In the genomic region with DNA sequence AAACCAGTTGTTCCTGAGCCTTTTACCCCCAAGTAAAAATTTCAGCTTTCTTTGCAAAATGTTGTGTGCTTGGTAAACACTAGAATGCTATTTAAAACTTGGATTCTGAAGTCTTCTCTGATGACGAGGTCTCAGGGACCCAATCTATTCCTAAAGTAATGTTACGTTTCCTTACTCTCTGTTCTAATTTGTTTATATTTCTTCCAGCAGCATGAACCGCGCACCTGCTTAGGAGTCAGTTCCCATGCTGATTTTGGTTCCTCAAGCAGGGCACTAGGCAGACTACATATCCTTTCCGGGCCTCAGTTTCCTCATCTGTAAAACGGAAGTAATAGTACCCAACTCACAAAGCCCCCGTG, we compare ENCODE assay signal across 8 cellular contexts. TPM values are rescaled to one million over a fixed set of nuclear protein-coding genes. Genes with fewer than 3 reads are reported as not detected.
DNase-seq lines count a peak whose midpoint lies in the region; ATAC-seq and TF ChIP-seq lines count a peak whose summit lies in the region.

No MANE protein-coding gene starts in this region.

- CTCF ChIA-PET in activated CD4-positive, alpha-beta T cell treated with anti-CD3 and anti-CD28 coated beads, Interleukin-2, amount 10 ng/mL, durations not matched to agents 7 days and 5 days (lab: Charles Lee), result interaction anchor here (1.0 to 1.2 kb wide), 6 partner anchors 10 to 210 kb away, joined by 4 to 7 read pairs (median 4); no protein-coding TSS in a partner anchor

- H3K36me3 ChIP-seq in adrenal gland (replicated peaks in 1 of 2) (peaks cover 0 to 11% of the 10 kb centered on the region in 2 donors), left lung (peaks cover 0 to 2% of the 10 kb centered on the region in 2 donors), thoracic aorta (peaks cover 2% of the 10 kb centered on the region)

- no peaks in the 10 kb centered on the region for H3K27me3 Mint-ChIP-seq in activated CD4-positive, alpha-beta T cell treated with anti-CD3 and anti-CD28 coated beads, Interleukin-2, amount 10 ng/mL, durations not matched to agents 7 days and 5 days

- intact Hi-C loops in adrenal gland (cut with DNase I) (no loop called here), left lung (cut with DNase I) (no loop called here)

- POLR2A ChIA-PET in activated CD4-positive, alpha-beta T cell treated with anti-CD3 and anti-CD28 coated beads, Interleukin-2, amount 10 ng/mL, durations not matched to agents 7 days and 5 days (lab: Charles Lee), result interaction anchor here (0.7 to 1.0 kb wide), 2 partner anchors 13 to 171 kb away, joined by 3 to 4 read pairs; no protein-coding TSS in a partner anchor

- H3K27ac Mint-ChIP-seq in activated CD4-positive, alpha-beta T cell treated with anti-CD3 and anti-CD28 coated beads, Interleukin-2, amount 10 ng/mL, durations not matched to agents 7 days and 5 days, result peak overlapping the region; percentile 99

- no peak for TF ChIP-seq CTCF in adrenal gland (IDR thresholded peaks at IDR 0.05)
- TF ChIP-seq CTCF in left lung (IDR thresholded peaks at IDR 0.05), result no peak
- no peak for TF ChIP-seq CTCF in thoracic aorta (IDR thresholded peaks at IDR 0.05)
- no peak for TF ChIP-seq CTCF in omental fat pad (IDR thresholded peaks at IDR 0.05)

- peaks cover 10 to 28% of the 10 kb centered on the region in 2 donors for H3K4me1 ChIP-seq in adrenal gland (replicated peaks in 1 of 2)
- H3K4me1 ChIP-seq in left lung, result peaks cover 9 to 46% of the 10 kb centered on the region in 2 donors
- H3K4me1 ChIP-seq in thoracic aorta (ENCODE audit: control insufficient read depth in 1 of 2, low read depth in 2 of 2), result peaks cover 18 to 29% of the 10 kb centered on the region in 2 donors

- peak overlapping the region; percentile 74 to 94 (median 91) for H3K27ac ChIP-seq in adrenal gland
- H3K27ac ChIP-seq in left lung, result peak overlapping the region; percentile 81 to 89
- peak overlapping the region; percentile 79 to 96 for H3K27ac ChIP-seq in thoracic aorta

- no peaks in the 10 kb centered on the region for H3K27me3 ChIP-seq in adrenal gland
- no peaks in the 10 kb centered on the region for H3K27me3 ChIP-seq in left lung
- no peaks in the 10 kb centered on the region for H3K27me3 ChIP-seq in thoracic aorta (replicated peaks; ENCODE audit: insufficient read depth)

- H3K4me3 ChIP-seq in adrenal gland (peak overlapping the region in 2 of 4 donors; percentile 44 to 94), left lung (peak overlapping the region; percentile 83 to 91), thoracic aorta (peak overlapping the region; percentile 77)

- no peak for DNase-seq in activated CD4-positive, alpha-beta T cell treated with anti-CD3 and anti-CD28 coated beads, Interleukin-2, amount 10 ng/mL, durations not matched to agents 7 days and 5 days
- no peak for DNase-seq in activated CD4-positive, alpha-beta T cell treated with anti-CD3 and anti-CD28 coated beads for 1 hour
- DNase-seq in adrenal gland (no peak), left lung (no peak), thoracic aorta (ENCODE audit: low spot score) (no peak), globus pallidus (ENCODE audit: low spot score) (no peak), omental fat pad (ENCODE audit: low spot score) (no peak)

- TF ChIP-seq POLR2A in adrenal gland (IDR thresholded peaks at IDR 0.05), result no peak

- peaks cover 4% of the 10 kb centered on the region for H3K36me3 Mint-ChIP-seq in activated CD4-positive, alpha-beta T cell treated with anti-CD3 and anti-CD28 coated beads, Interleukin-2, amount 10 ng/mL, durations not matched to agents 7 days and 5 days (ENCODE audit: low read depth)

- WGBS in adrenal gland, 4 donors, result 38 to 45% (median 43%) methylated on average over 7 of the region's 7 CpGs

- no peaks in the 10 kb centered on the region for H3K9me3 Mint-ChIP-seq in activated CD4-positive, alpha-beta T cell treated with anti-CD3 and anti-CD28 coated beads, Interleukin-2, amount 10 ng/mL, durations not matched to agents 7 days and 5 days

- H3K9me3 ChIP-seq in adrenal gland (replicated peaks in 1 of 3), result no peaks in the 10 kb centered on the region
- no peaks in the 10 kb centered on the region for H3K9me3 ChIP-seq in left lung
- H3K9me3 ChIP-seq in thoracic aorta, result no peaks in the 10 kb centered on the region

- peaks cover 40% of the 10 kb centered on the region for H3K4me1 Mint-ChIP-seq in activated CD4-positive, alpha-beta T cell treated with anti-CD3 and anti-CD28 coated beads, Interleukin-2, amount 10 ng/mL, durations not matched to agents 7 days and 5 days

- peak overlapping the region; percentile 92 for H3K4me3 Mint-ChIP-seq in activated CD4-positive, alpha-beta T cell treated with anti-CD3 and anti-CD28 coated beads, Interleukin-2, amount 10 ng/mL, durations not matched to agents 7 days and 5 days

- ATAC-seq in left lung, result no peak
- ATAC-seq in thoracic aorta (ENCODE audit: insufficient number of reproducible peaks, low FRiP score, low read depth), result no peak
- ATAC-seq in GM19463 (IDR thresholded peaks at IDR 0.05; ENCODE audit: unreplicated experiment), result no peak
- no peak for ATAC-seq in omental fat pad (ENCODE audit: low FRiP score)

RNA-seq across cellular contexts. Expression of a gene that starts 0.9 kb away (rescaled TPM):
- 1 to 10 TPM; 4.3 to 5.9 TPM for total RNA-seq in activated CD4-positive, alpha-beta T cell treated with anti-CD3 and anti-CD28 coated beads, Interleukin-2, amount 10 ng/mL, durations not matched to agents 7 days and 5 days
- total RNA-seq in adrenal gland, result 10 to 100 TPM; 18.1 to 46.9 (median 26.5) TPM
- polyA plus RNA-seq in adrenal gland, result 10 to 100 TPM; 11.3 to 15.1 (median 12.5) TPM
- 10 to 100 TPM; 11.3 to 17.4 TPM for total RNA-seq in left lung
- total RNA-seq in thoracic aorta, result 10 to 100 TPM in 1 of 2 donors, 1 to 10 TPM in 1; 9.6 to 24.2 TPM
- 10 to 100 TPM; 22.2 to 96.8 (median 67.3) TPM for total RNA-seq in omental fat pad

RNA-seq across cellular contexts. Expression of a gene that starts 43.8 kb away (rescaled TPM):
- total RNA-seq in activated CD4-positive, alpha-beta T cell treated with anti-CD3 and anti-CD28 coated beads, Interleukin-2, amount 10 ng/mL, durations not matched to agents 7 days and 5 days, result not detected
- total RNA-seq in adrenal gland, result not detected
- polyA plus RNA-seq in adrenal gland, result not detected
- total RNA-seq in left lung, result not detected
- total RNA-seq in thoracic aorta, result not detected
- total RNA-seq in omental fat pad, result not detected

RNA-seq across cellular contexts. Expression of a gene that starts 53.2 kb away (rescaled TPM):
- total RNA-seq in activated CD4-positive, alpha-beta T cell treated with anti-CD3 and anti-CD28 coated beads, Interleukin-2, amount 10 ng/mL, durations not matched to agents 7 days and 5 days, result 10 to 100 TPM; 20.4 to 21.7 TPM
- 10 to 100 TPM; 13.5 to 23.4 (median 17.9) TPM for total RNA-seq in adrenal gland
- 10 to 100 TPM in 1 of 3 donors, 1 to 10 TPM in 2; 5.9 to 10.8 (median 9.7) TPM for polyA plus RNA-seq in adrenal gland
- total RNA-seq in left lung, result 10 to 100 TPM; 14.1 to 14.7 TPM
- total RNA-seq in thoracic aorta, result 10 to 100 TPM; 24.8 to 27.7 TPM
- 10 to 100 TPM in 1 of 4 donors, 1 to 10 TPM in 3; 2.3 to 12.9 (median 7.7) TPM for total RNA-seq in omental fat pad
